8 cellular contexts compared by ENCODE assay signal in genomic region chr2:189285962-189286648, GRCh38.
DNase-seq lines count a peak whose midpoint lies in the region; ATAC-seq and TF ChIP-seq lines count a peak whose summit lies in the region.

No MANE protein-coding gene starts in this region.

- TF ChIP-seq CTCF in PC-3 (conservative IDR thresholded peaks at IDR 0.05; ENCODE audit: low read depth, low read length), result no peak

- H3F3A ChIP-seq in PC-3 (ENCODE audit: low read length, unreplicated experiment), result peaks cover 7% of the 10 kb centered on the region

- peak; percentile 55 for ATAC-seq in PC-3
- no peak for ATAC-seq in GM19467 (IDR thresholded peaks at IDR 0.05; ENCODE audit: unreplicated experiment)
- no peak for ATAC-seq in HG03039 (IDR thresholded peaks at IDR 0.05; ENCODE audit: unreplicated experiment)

- CTCF ChIA-PET in PC-3 (lab: Charles Lee), result interaction anchor here (0.5 to 0.7 kb wide), 4 partner anchors 59 to 157 kb away, joined by 3 to 6 read pairs (median 4); no protein-coding TSS in a partner anchor

- intact Hi-C loops in PC-3 (cut with micrococcal nuclease), result loop anchor here (1.0 to 2.0 kb wide), 2 partner anchors 37 to 61 kb away; no protein-coding TSS in a partner anchor

- H3K27me3 ChIP-seq in PC-3 (ENCODE audit: low read length) (no peaks in the 10 kb centered on the region), rectal smooth muscle tissue (ENCODE audit: control insufficient read depth, insufficient read depth, low read length) (no peaks in the 10 kb centered on the region)

- POLR2A ChIA-PET in PC-3 (lab: Charles Lee; ENCODE audit: unreplicated experiment), result interaction anchor here (0.5 to 0.6 kb wide), 2 partner anchors 13 to 210 kb away, joined by 4 read pairs; no protein-coding TSS in a partner anchor

- H3K9me2 ChIP-seq in PC-3 (replicated peaks; ENCODE audit: low read length), result no peaks in the 10 kb centered on the region

- peak; percentile 66 for DNase-seq in Daoy (ENCODE audit: low read depth)
- DNase-seq in PC-3, result peak; percentile 63
- DNase-seq in fibroblast of peridontal ligament (ENCODE audit: extremely low read depth), result peak; percentile 98
- DNase-seq in NCI-H446 treated with DMSO at 0.1 percent for 48 hours (lab: John Stamatoyannopoulos, UW), result no peak
- DNase-seq in NCI-H510A (lab: John Stamatoyannopoulos, UW), result no peak

- H3K4me2 ChIP-seq in PC-3 (ENCODE audit: low read length), result peak overlapping the region; percentile 33

- H3K4me3 ChIP-seq in PC-3 (ENCODE audit: low read length) (no peak overlapping the region), rectal smooth muscle tissue (ENCODE audit: low read length) (no peak overlapping the region)

- no TSS peak for BruUV-seq in PC-3 (replicated peaks; lab: Mats Ljungman, UMichigan)

- H3K27ac ChIP-seq in PC-3 (ENCODE audit: low read length), result peak overlapping the region; percentile 38
- peak overlapping the region; percentile 51 for H3K27ac ChIP-seq in rectal smooth muscle tissue (ENCODE audit: low read depth, low read length)

- H2AFZ ChIP-seq in PC-3 (ENCODE audit: low read length), result no peak overlapping the region

- no peaks in the 10 kb centered on the region for H3K79me2 ChIP-seq in PC-3 (ENCODE audit: low read length)

- H3K9me3 ChIP-seq in PC-3 (ENCODE audit: low read length), result peaks cover 8% of the 10 kb centered on the region; the same call in 1 of the 2 replicates

- peak overlapping the region; percentile 25; the same call in 1 of the 2 replicates for H3K9ac ChIP-seq in PC-3 (ENCODE audit: low read length)
- no peak overlapping the region for H3K9ac ChIP-seq in rectal smooth muscle tissue (ENCODE audit: low read length)

- H3K4me1 ChIP-seq in PC-3 (ENCODE audit: insufficient read depth, low read length), result peaks cover 35% of the 10 kb centered on the region
- peaks cover 12% of the 10 kb centered on the region for H3K4me1 ChIP-seq in rectal smooth muscle tissue (ENCODE audit: control insufficient read depth, insufficient read depth, low read length)

- H4K20me1 ChIP-seq in PC-3 (ENCODE audit: low read length), result no peaks in the 10 kb centered on the region

- H3K36me3 ChIP-seq in PC-3 (ENCODE audit: low read depth, low read length) (0 out of 2 replicates have a peak, but pooled peaks cover 3% of the 10 kb centered on the region), rectal smooth muscle tissue (ENCODE audit: control insufficient read depth, insufficient read depth, low read length) (no peaks in the 10 kb centered on the region)

Comparison
In these comparisons a context has a peak if more than half of its experiments do, and no peak if none do; other contexts are left out.
1. DNase-seq: peak in Daoy (single experiment), PC-3 (single experiment) and fibroblast of peridontal ligament (single experiment); none in NCI-H446 treated with DMSO at 0.1 percent for 48 hours (single experiment) and NCI-H510A (single experiment).